8 cellular contexts compared by ENCODE assay signal in the genomic region with DNA sequence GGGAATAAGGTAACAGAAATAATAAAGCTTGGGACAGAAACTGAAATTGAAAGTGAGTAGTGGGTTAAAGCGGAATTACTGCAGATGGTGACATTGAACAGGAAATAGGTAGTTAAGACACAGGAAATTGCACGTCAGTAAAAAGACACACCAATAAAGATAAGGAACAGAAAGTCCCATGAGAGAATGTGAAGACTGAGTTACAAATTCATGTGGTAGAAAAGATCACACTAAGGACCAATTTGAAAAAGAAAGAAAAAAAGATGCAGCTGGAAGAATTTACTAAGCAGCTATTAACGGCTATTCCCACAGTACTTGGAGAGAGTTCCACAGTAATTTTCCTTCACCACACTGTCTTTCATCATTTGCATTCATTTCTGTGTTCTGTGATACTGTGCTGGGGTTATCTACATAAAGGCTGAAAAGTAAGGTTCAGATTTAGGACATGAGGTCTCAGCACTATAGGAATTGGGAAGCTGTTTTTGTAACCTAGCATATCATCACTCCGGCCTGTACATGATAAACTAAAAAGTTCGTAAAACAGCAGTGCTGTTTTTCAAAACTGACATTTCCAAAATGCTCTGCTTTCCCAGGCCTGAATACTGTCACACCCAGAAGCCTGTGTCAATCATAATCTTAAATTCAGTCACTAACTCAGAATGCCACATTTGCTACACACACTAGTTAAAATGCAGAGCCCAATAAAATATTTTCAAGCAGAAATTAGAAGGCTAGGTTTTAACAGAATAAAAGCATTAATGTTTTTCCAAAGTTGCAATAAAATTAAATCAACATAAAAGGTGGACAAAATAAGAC. TPM values are rescaled to one million over a fixed set of nuclear protein-coding genes. Genes with fewer than 3 reads are reported as not detected.
DNase-seq lines count a peak whose midpoint lies in the region; ATAC-seq, FAIRE-seq and TF ChIP-seq lines count a peak whose summit lies in the region.

No MANE protein-coding gene starts in this region.

- no peak overlapping the region for H3K4me3 Mint-ChIP-seq in neural progenitor cell

- H3K27me3 Mint-ChIP-seq in neural progenitor cell (ENCODE audit: insufficient read depth, low read depth) = no peaks in the 10 kb centered on the region

- no peaks in the 10 kb centered on the region for H3F3A ChIP-seq in neural progenitor cell (ENCODE audit: low read depth)

- H2AFZ ChIP-seq in neural progenitor cell (replicated peaks) = no peak overlapping the region

- peaks cover 10% of the 10 kb centered on the region for H3K4me1 Mint-ChIP-seq in neural progenitor cell

- in situ Hi-C loops in KBM-7 (cut with MboI; ENCODE audit: low pct_unique_long_range_greater_than_20kb, low sequenced_read_pairs) = no loop called here
- in situ Hi-C loops in brain microvascular endothelial cell (cut with HindIII; ENCODE audit: low pct_ligation_motif_present, low sequenced_read_pairs) = no loop called here

- H3K4me3 ChIP-seq in brain microvascular endothelial cell (ENCODE audit: low read depth, low read length) = no peak overlapping the region
- no peak overlapping the region for H3K4me3 ChIP-seq in mucosa of stomach (ENCODE audit: low read length)
- H3K4me3 ChIP-seq in neural progenitor cell = no peak overlapping the region

- no peaks in the 10 kb centered on the region for H3K27me3 ChIP-seq in brain microvascular endothelial cell (replicated peaks)
- H3K27me3 ChIP-seq in mucosa of stomach (ENCODE audit: control insufficient read depth, insufficient read depth, low read length) = no peaks in the 10 kb centered on the region
- no peaks in the 10 kb centered on the region for H3K27me3 ChIP-seq in neural progenitor cell

- peak; percentile 93 for FAIRE-seq in GM12892 (lab: Jason Lieb, UNC)

- peak overlapping the region; percentile 12 for H3K9ac ChIP-seq in mucosa of stomach (ENCODE audit: low read length)
- no peak overlapping the region for H3K9ac ChIP-seq in neural progenitor cell

- ATAC-seq in GM21717 (IDR thresholded peaks at IDR 0.05; ENCODE audit: unreplicated experiment) = peak; percentile 92

- H3K4me1 ChIP-seq in mucosa of stomach (ENCODE audit: control insufficient read depth, insufficient read depth, low read length) = no peaks in the 10 kb centered on the region
- H3K4me1 ChIP-seq in neural progenitor cell = peaks cover 7% of the 10 kb centered on the region

- H3K4me2 ChIP-seq in neural progenitor cell = no peak overlapping the region

- TF ChIP-seq CTCF in brain microvascular endothelial cell (IDR thresholded peaks at IDR 0.05; ENCODE audit: low read depth, low read length, missing control alignments) (no peak), neural progenitor cell (IDR thresholded peaks at IDR 0.05) (no peak)

- peaks cover 21% of the 10 kb centered on the region for H3K36me3 Mint-ChIP-seq in neural progenitor cell

- H3K79me2 ChIP-seq in neural progenitor cell (ENCODE audit: low read depth) = no peaks in the 10 kb centered on the region

- H3K9me3 ChIP-seq in mucosa of stomach (ENCODE audit: control insufficient read depth, low read length) (no peaks in the 10 kb centered on the region), neural progenitor cell (ENCODE audit: low read depth) (peaks cover 4% of the 10 kb centered on the region)

- no peak for TF ChIP-seq POLR2A in GM12892 (IDR thresholded peaks at IDR 0.05; ENCODE audit: low read depth, low read length)

- peaks cover 5% of the 10 kb centered on the region for H3K9me3 Mint-ChIP-seq in neural progenitor cell

- H3K27ac Mint-ChIP-seq in neural progenitor cell = no peak overlapping the region

- DNase-seq in GM12892 (ENCODE audit: insufficient read length) (peak; percentile 5), KBM-7 (peak; percentile 95), brain microvascular endothelial cell (peak; percentile 25), neural progenitor cell (ENCODE audit: low spot score) (no peak), amniotic stem cell (lab: John Stamatoyannopoulos, UW) (no peak)
- no peak for DNase-seq in activated CD8-positive, alpha-beta memory T cell treated with anti-CD3 and anti-CD28 coated beads for 24 hours

- H4K20me1 ChIP-seq in neural progenitor cell (ENCODE audit: low read depth) = no peaks in the 10 kb centered on the region

- H3K36me3 ChIP-seq in brain microvascular endothelial cell (replicated peaks) (no peaks in the 10 kb centered on the region), mucosa of stomach (ENCODE audit: control insufficient read depth, insufficient read depth, low read length) (no peaks in the 10 kb centered on the region), neural progenitor cell (peaks cover 6% of the 10 kb centered on the region)

- peak overlapping the region; percentile 85 for H3K27ac ChIP-seq in brain microvascular endothelial cell
- no peak overlapping the region for H3K27ac ChIP-seq in neural progenitor cell

RNA-seq across cellular contexts. Expression of a gene that starts 42.9 kb away (rescaled TPM):
- polyA plus RNA-seq in GM12892 (2012; ENCODE audit: missing spikeins) = 11.9 TPM
- total RNA-seq in neural progenitor cell (ENCODE audit: low replicate concordance) = 29.9 and 37.2 TPM in 2 replicates

Comparison
In these comparisons a context has a peak if more than half of its experiments do, and no peak if none do; other contexts are left out.
1. DNase-seq: peak in GM12892 (single experiment), KBM-7 (single experiment) and brain microvascular endothelial cell (single experiment); none in neural progenitor cell (single experiment), amniotic stem cell (single experiment) and activated CD8-positive, alpha-beta memory T cell treated with anti-CD3 and anti-CD28 coated beads for 24 hours (single experiment).